4 cellular contexts compared by ENCODE assay signal in the genomic region with DNA sequence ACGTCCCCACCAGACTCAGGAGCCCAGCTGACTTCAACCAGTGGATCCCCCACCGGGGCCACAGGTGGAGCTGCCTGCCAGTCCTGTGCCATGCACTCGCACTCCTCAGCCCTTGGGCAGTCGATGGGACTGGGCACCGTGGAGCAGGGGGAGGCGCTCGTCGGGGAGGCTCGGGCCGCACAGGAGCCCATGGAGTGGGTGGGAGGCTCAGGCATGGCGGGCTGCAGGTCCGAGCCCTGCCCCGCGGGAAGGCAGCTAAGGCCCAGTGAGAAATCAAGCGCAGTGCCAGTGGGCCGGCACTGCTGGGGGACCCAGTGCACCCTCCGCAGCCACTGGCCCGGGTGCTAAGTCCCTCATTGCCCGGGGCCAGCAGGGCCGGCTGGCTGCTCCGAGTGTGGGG. TPM values are rescaled to one million over a fixed set of nuclear protein-coding genes. Genes with fewer than 3 reads are reported as not detected.
"Had no signal": no experiment of that assay in that cellular context is flagged by ENCODE, and none has a peak within 500 bp of the region (broad histone marks: within the 10 kb centered on the region; RNA-seq: fewer than 3 reads in every experiment).

No MANE protein-coding gene starts in this region.

RNA-seq across cellular contexts. Expression of gene LRRC30, which starts 52.3 kb away (rescaled TPM):
- polyA plus RNA-seq: adipose tissue, adrenal gland, aorta, cardiac muscle cell had no signal
